ENCODE assay signal across 8 cellular contexts in genomic region chr19:10580979-10581631, GRCh38. TPM values are rescaled to one million over a fixed set of nuclear protein-coding genes. Genes with fewer than 3 reads are reported as not detected.
DNase-seq lines count a peak whose midpoint lies in the region; ATAC-seq and TF ChIP-seq lines count a peak whose summit lies in the region.

No MANE protein-coding gene starts in this region.

- ATAC-seq in WTC11 (peak; percentile 91), HG03025 (IDR thresholded peaks at IDR 0.05; ENCODE audit: low FRiP score, unreplicated experiment) (no peak)

- H3K36me3 ChIP-seq in kidney epithelial cell (ENCODE audit: control insufficient read depth, insufficient read depth, low read length) = no peaks in the 10 kb centered on the region

- H3K27me3 ChIP-seq in kidney epithelial cell (ENCODE audit: control insufficient read depth, insufficient read depth, low read length) = no peaks in the 10 kb centered on the region

- POLR2A ChIA-PET in WTC11 (lab: Charles Lee) = interaction anchor here (0.9 to 1.1 kb wide), 2 partner anchors 21 to 64 kb away, joined by 3 to 7 read pairs; no protein-coding TSS in a partner anchor

- H3K9me3 Mint-ChIP-seq in WTC11 = no peaks in the 10 kb centered on the region

- H3K36me3 Mint-ChIP-seq in WTC11 = peaks cover 51% of the 10 kb centered on the region

- peaks cover 5% of the 10 kb centered on the region for H3K4me1 Mint-ChIP-seq in WTC11

- DNase-seq in AG09309 (ENCODE audit: low read depth) (peak; percentile 71), H4 (ENCODE audit: low spot score) (peak; percentile 74), NCI-H2227 treated with DMSO at 0.1 percent for 48 hours (lab: John Stamatoyannopoulos, UW) (peak; percentile 71), WTC11 (ENCODE audit: low spot score) (peak; percentile 94), cardiac fibroblast (ENCODE audit: low read depth in 2 of 2) (peak; percentile 95 to 96), kidney epithelial cell (ENCODE audit: low read depth) (peak; percentile 58)
- DNase-seq in stimulated activated CD4-positive, alpha-beta T cell treated with anti-CD3 and anti-CD28 coated beads, Interleukin-1b, Interleukin-23, amount 100 ng/mL, for 1 hour (ENCODE audit: low read depth in 2 of 2) = peak; percentile 72 to 89

- peak overlapping the region; percentile 84 for H3K27ac Mint-ChIP-seq in WTC11

- CTCF ChIA-PET in WTC11 (lab: Charles Lee) = interaction anchor here (0.6 to 4.5 kb wide), 57 partner anchors 9 to 255 kb away, joined by 3 to 276 read pairs (median 5); partner anchors contain the start of genes DNM2, KRI1, QTRT1 and SLC44A2

- TF ChIP-seq CTCF in AG09309 (IDR thresholded peaks at IDR 0.05; ENCODE audit: control insufficient read depth, insufficient read depth, low read depth, low read length, missing control alignments) = peak; percentile 99
- peak; percentile 96 for TF ChIP-seq CTCF in WTC11 (IDR thresholded peaks at IDR 0.05)
- TF ChIP-seq CTCF in cardiac fibroblast (IDR thresholded peaks at IDR 0.05; ENCODE audit: low read depth, low read length) = peak; percentile 99
- peak; percentile 99 for TF ChIP-seq CTCF in kidney epithelial cell (IDR thresholded peaks at IDR 0.05; ENCODE audit: insufficient read depth, low read length, poor library complexity, severe bottlenecking)

- no peak overlapping the region for H3K4me3 ChIP-seq in AG09309 (ENCODE audit: control insufficient read depth, low read depth, low read length)
- H3K4me3 ChIP-seq in cardiac fibroblast (replicated peaks in 1 of 2; ENCODE audit: low read depth in 2 of 2, low read length in 2 of 2) = no peak overlapping the region
- H3K4me3 ChIP-seq in kidney epithelial cell (ENCODE audit: low read depth, low read length) = no peak overlapping the region

- H3K27me3 Mint-ChIP-seq in WTC11 (ENCODE audit: low read depth) = no peaks in the 10 kb centered on the region

- no peak overlapping the region for H3K4me3 Mint-ChIP-seq in WTC11

TF ChIP-seq in WTC11, 78 proteins besides CTCF, POLR2A, EP300 and RAD21:
- TF ChIP-seq USF2 (CRISPR knock-in tag; IDR thresholded peaks at IDR 0.05) = peak; percentile 66
- 0 out of 2 replicates have a peak, but pooled peaks have one; percentile 9 for TF ChIP-seq GABPB1 (CRISPR knock-in tag; IDR thresholded peaks at IDR 0.05)
- TF ChIP-seq USF1 (CRISPR knock-in tag; IDR thresholded peaks at IDR 0.05) = peak; percentile 62; the same call in 1 of the 2 replicates
- peak; percentile 91 for TF ChIP-seq MAX (CRISPR knock-in tag; IDR thresholded peaks at IDR 0.05)
- TF ChIP-seq IRF1 (CRISPR knock-in tag; IDR thresholded peaks at IDR 0.05) = no peak
- peak; percentile 79 for TF ChIP-seq HMGXB4 (CRISPR knock-in tag; IDR thresholded peaks at IDR 0.05)
- TF ChIP-seq ZNF416 (CRISPR knock-in tag; IDR thresholded peaks at IDR 0.05) = no peak
- TF ChIP-seq ZNF423 (CRISPR knock-in tag; IDR thresholded peaks at IDR 0.05) = no peak

RNA-seq across cellular contexts. Expression of gene AP1M2, which starts 6.0 kb away (rescaled TPM):
- 7.8 and 14.8 TPM in 2 replicates for total RNA-seq in H4 (2014; rRNA removed; shearing (Covaris generic))
- total RNA-seq in WTC11 (2021) (127 to 176 TPM (median 174 TPM) in 3 replicates), kidney epithelial cell (73.7 and 86.8 TPM in 2 replicates)

RNA-seq across cellular contexts. Expression of gene CDKN2D, which starts 12.3 kb away (rescaled TPM):
- 3.2 and 5.2 TPM in 2 replicates for total RNA-seq in H4 (2014; rRNA removed; shearing (Covaris generic))
- 2.1 to 3.3 TPM (median 2.5 TPM) in 3 replicates for total RNA-seq in WTC11 (2021)
- total RNA-seq in kidney epithelial cell = 3.6 and 6.2 TPM in 2 replicates

RNA-seq across cellular contexts. Expression of gene KRI1, which starts 15.3 kb away (rescaled TPM):
- total RNA-seq in H4 (2014; rRNA removed; shearing (Covaris generic)) = 7.7 and 8.3 TPM in 2 replicates
- total RNA-seq in WTC11 (2021) = 43.6 to 50.9 TPM (median 49.3 TPM) in 3 replicates
- 18.4 and 19.8 TPM in 2 replicates for total RNA-seq in kidney epithelial cell

RNA-seq across cellular contexts. Expression of gene ATG4D, which starts 37.4 kb away (rescaled TPM):
- 13.1 and 18.6 TPM in 2 replicates for total RNA-seq in H4 (2014; rRNA removed; shearing (Covaris generic))
- 50.3 to 59.4 TPM (median 53.8 TPM) in 3 replicates for total RNA-seq in WTC11 (2021)
- 38.5 and 47.1 TPM in 2 replicates for total RNA-seq in kidney epithelial cell

RNA-seq across cellular contexts. Expression of gene SLC44A2, which starts 44.2 kb away (rescaled TPM):
- 9.9 and 11.8 TPM in 2 replicates for total RNA-seq in H4 (2014; rRNA removed; shearing (Covaris generic))
- 102 to 111 TPM (median 109 TPM) in 3 replicates for total RNA-seq in WTC11 (2021)
- 88.5 and 97.1 TPM in 2 replicates for total RNA-seq in kidney epithelial cell
